Comparison of ENCODE assay signal across 25 cellular contexts in genomic region chr5:119529811-119530210, GRCh38.
"Had no signal": no experiment of that assay in that cellular context is flagged by ENCODE, and none has a peak within 500 bp of the region (broad histone marks: within the 10 kb centered on the region; RNA-seq: fewer than 3 reads in every experiment).

No MANE protein-coding gene starts in this region.

- H3K27ac ChIP-seq: coronary artery, esophagus muscularis mucosa, foreskin keratinocyte, gastroesophageal sphincter, heart left ventricle, hepatocyte, neutrophil, prostate gland, sigmoid colon, testis, tibial artery had no signal

- H3K9me3 ChIP-seq: esophagus muscularis mucosa, gastroesophageal sphincter, heart left ventricle, neutrophil, prostate gland, sigmoid colon, testis, tibial artery had no signal

- H3K36me3 ChIP-seq: prostate gland had no signal

- DNase-seq: dermis blood vessel endothelial cell; effector memory CD4-positive, alpha-beta T cell; foreskin keratinocyte; heart left ventricle; kidney; natural killer cell; right cardiac atrium; sigmoid colon; stimulated activated CD4-positive, alpha-beta T cell treated with anti-CD3 and anti-CD28 coated beads, Interleukin-2, amount 100 ng/mL, for 24 hours; stimulated activated CD4-positive, alpha-beta T cell treated with anti-CD3 and anti-CD28 coated beads, Interleukin-4, amount 100 ng/mL, for 24 hours; stimulated activated naive CD8-positive, alpha-beta T cell treated with anti-CD3 and anti-CD28 coated beads, Interleukin-15, Interleukin-2, amounts not matched to agents 100 U/mL and 50 U/mL, for 24 hours; substantia nigra; testis; tibial artery had no signal

- H3K4me1 Mint-ChIP-seq: natural killer cell; stimulated activated effector memory CD8-positive, alpha-beta T cell treated with anti-CD3 and anti-CD28 coated beads, Interleukin-12 subunit alpha, Interleukin-12 subunit beta, amount 100 ng/mL, for 72 hours had no signal

- H3K27ac Mint-ChIP-seq: memory B cell; natural killer cell; stimulated activated effector memory CD8-positive, alpha-beta T cell treated with anti-CD3 and anti-CD28 coated beads, Interleukin-12 subunit alpha, Interleukin-12 subunit beta, amount 100 ng/mL, for 72 hours; type B pancreatic cell had no signal

- H3K27me3 ChIP-seq: esophagus muscularis mucosa, foreskin keratinocyte, gastroesophageal sphincter, heart left ventricle, hepatocyte, neutrophil, sigmoid colon, testis, tibial artery had no signal

- H3K4me3 ChIP-seq: coronary artery, esophagus muscularis mucosa, gastroesophageal sphincter, heart left ventricle, hepatocyte, lung, prostate gland, sigmoid colon, testis, tibial artery had no signal

- H3K4me1 ChIP-seq: esophagus muscularis mucosa, gastroesophageal sphincter, sigmoid colon, testis, tibial artery had no signal

- H3K4me3 Mint-ChIP-seq: memory B cell; natural killer cell; stimulated activated effector memory CD8-positive, alpha-beta T cell treated with anti-CD3 and anti-CD28 coated beads, Interleukin-12 subunit alpha, Interleukin-12 subunit beta, amount 100 ng/mL, for 72 hours; type B pancreatic cell had no signal

- H3K9me3 Mint-ChIP-seq: natural killer cell; stimulated activated effector memory CD8-positive, alpha-beta T cell treated with anti-CD3 and anti-CD28 coated beads, Interleukin-12 subunit alpha, Interleukin-12 subunit beta, amount 100 ng/mL, for 72 hours; type B pancreatic cell had no signal

- H3K27me3 Mint-ChIP-seq: memory B cell, type B pancreatic cell had no signal

- FAIRE-seq: endothelial cell of umbilical vein had no signal
